ENCODE assay signal across 9 cellular contexts in genomic region chr9:119370816-119371215, GRCh38. TPM values are rescaled to one million over a fixed set of nuclear protein-coding genes. Genes with fewer than 3 reads are reported as not detected.
DNase-seq lines count a peak whose midpoint lies in the region; ATAC-seq and TF ChIP-seq lines count a peak whose summit lies in the region.
"Had no signal": no experiment of that assay in that cellular context is flagged by ENCODE, and none has a peak within 500 bp of the region (broad histone marks: within the 10 kb centered on the region; RNA-seq: fewer than 3 reads in every experiment).

No MANE protein-coding gene starts in this region.

- H3K4me3 ChIP-seq in brain microvascular endothelial cell (ENCODE audit: low read depth, low read length) (no peak overlapping the region), right lobe of liver (no peak overlapping the region)

- H3K4me1 ChIP-seq in right lobe of liver: peaks cover 0 to 6% (median 0%) of the 10 kb centered on the region in 4 donors

- H3K36me3 ChIP-seq in brain microvascular endothelial cell (replicated peaks) (no peaks in the 10 kb centered on the region), right lobe of liver (no peaks in the 10 kb centered on the region)

- in situ Hi-C loops in Caki2 (cut with HindIII; ENCODE audit: low pct_unique_long_range_greater_than_20kb, low sequenced_read_pairs): no loop called here
- in situ Hi-C loops in brain microvascular endothelial cell (cut with HindIII; ENCODE audit: low pct_ligation_motif_present, low sequenced_read_pairs): no loop called here

- peaks cover 19% of the 10 kb centered on the region for H3K27me3 ChIP-seq in brain microvascular endothelial cell (replicated peaks)
- H3K27me3 ChIP-seq in right lobe of liver: no peaks in the 10 kb centered on the region

- peak in 3 of 4 donors; percentile 50 to 66 (median 57) for ATAC-seq in right lobe of liver
- no peak for ATAC-seq in HG03108 (IDR thresholded peaks at IDR 0.05; ENCODE audit: unreplicated experiment)
- ATAC-seq in GM18505 (IDR thresholded peaks at IDR 0.05; ENCODE audit: unreplicated experiment): no peak

- WGBS in right lobe of liver (ENCODE audit: insufficient coverage, low coverage, low lambda C conversion rate, missing lambda C conversion rate): 3% methylated on average over 8 of the region's 8 CpGs

- DNase-seq in Caki2 (ENCODE audit: low read depth): peak; percentile 40
- DNase-seq in HuH-7 (ENCODE audit: low spot score): peak; percentile 53
- DNase-seq in brain microvascular endothelial cell: peak; percentile 16
- DNase-seq in right lobe of liver: peak; percentile 40 to 59 (median 57)
- no peak for DNase-seq in NCI-H524 (lab: John Stamatoyannopoulos, UW)
- no peak for DNase-seq in NCI-H146 (lab: John Stamatoyannopoulos, UW)

- TF ChIP-seq CTCF in brain microvascular endothelial cell (IDR thresholded peaks at IDR 0.05; ENCODE audit: low read depth, low read length, missing control alignments): no peak
- no peak for TF ChIP-seq CTCF in right lobe of liver (IDR thresholded peaks at IDR 0.05)

- intact Hi-C loops in right lobe of liver (cut with DNase I): no loop called here

- TF ChIP-seq POLR2A in right lobe of liver (IDR thresholded peaks at IDR 0.05): no peak
- TF ChIP-seq POLR2A in GM18505 (IDR thresholded peaks at IDR 0.05; ENCODE audit: borderline replicate concordance, extremely low read depth, insufficient read depth, insufficient read length): no peak

- H3K9me3 ChIP-seq in right lobe of liver: no peaks in the 10 kb centered on the region

- H3K27ac ChIP-seq in brain microvascular endothelial cell (no peak overlapping the region), right lobe of liver (no peak overlapping the region)

RNA-seq across cellular contexts. Expression of gene BRINP1, which starts 1.6 kb away (rescaled TPM):
- 3.7 and 6.7 TPM in 2 replicates for total RNA-seq in Caki2 (2014; rRNA removed; shearing (Covaris generic); ENCODE audit: low replicate concordance)
- under 1 TPM in 5 of 6 experiments, not detected in 1; 0.09 to 0.43 (median 0.13) TPM for total RNA-seq in right lobe of liver
- total RNA-seq: subcutaneous adipose tissue had no signal

Comparison
In these comparisons a context has a peak if more than half of its experiments do, and no peak if none do; other contexts are left out.
1. DNase-seq: peak in Caki2 (single experiment), HuH-7 (single experiment), brain microvascular endothelial cell (single experiment) and right lobe of liver (3 of 3); none in NCI-H524 (0 of 2) and NCI-H146 (single experiment).
2. ATAC-seq: peak in right lobe of liver (3 of 4); none in HG03108 (single experiment) and GM18505 (single experiment).